ENCODE assay signal across 9 cellular contexts in the genomic region with DNA sequence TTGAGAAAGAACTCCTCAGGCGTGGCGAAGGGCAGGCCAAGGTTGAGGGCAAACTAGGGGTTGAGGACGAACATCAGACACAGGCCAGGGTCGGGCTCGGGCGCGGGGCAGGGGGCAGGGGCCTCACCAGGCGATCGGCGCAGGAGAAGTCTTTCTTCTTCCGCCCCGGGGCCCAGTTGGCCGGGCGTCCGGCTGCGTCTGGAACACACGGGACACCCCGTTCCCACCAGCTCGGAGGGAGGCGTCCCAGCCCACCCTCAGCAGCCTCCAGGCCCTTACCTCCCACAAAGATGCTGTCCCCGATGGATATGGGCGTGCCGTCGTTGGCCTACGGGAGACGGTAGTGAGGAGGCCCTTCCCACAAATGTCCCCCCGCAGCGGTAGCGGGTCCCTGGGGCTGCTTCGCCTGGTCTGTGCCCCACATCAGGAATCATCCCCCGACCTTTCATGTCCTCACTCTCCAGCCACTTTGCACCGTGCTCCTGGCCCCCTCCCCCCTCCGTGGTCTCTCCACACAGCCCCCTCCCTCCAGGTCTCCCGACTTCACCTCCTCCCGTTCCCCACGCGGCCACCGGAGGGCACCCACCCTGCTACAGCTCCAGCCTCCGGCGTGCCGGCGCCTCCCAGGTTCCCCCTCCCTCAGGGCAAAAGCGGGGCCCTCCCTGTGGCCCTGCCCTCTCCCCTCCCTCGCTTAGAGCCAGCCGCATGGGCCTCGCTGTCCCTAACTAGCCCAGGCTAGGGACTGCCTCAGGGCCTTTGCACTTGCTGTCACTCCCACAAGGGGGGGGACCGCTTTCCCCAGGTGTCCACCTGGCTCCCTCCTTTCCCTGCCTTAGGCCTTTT. TPM values are rescaled to one million over a fixed set of nuclear protein-coding genes. Genes with fewer than 3 reads are reported as not detected.
DNase-seq lines count a peak whose midpoint lies in the region; ATAC-seq and TF ChIP-seq lines count a peak whose summit lies in the region.
"Had no signal": no experiment of that assay in that cellular context is flagged by ENCODE, and none has a peak within 500 bp of the region (broad histone marks: within the 10 kb centered on the region; RNA-seq: fewer than 3 reads in every experiment).

No MANE protein-coding gene starts in this region.

- CTCF ChIA-PET in SK-N-SH (lab: Yijun Ruan, JAX) = interaction anchor here (1.0 to 3.4 kb wide), 5 partner anchors 9 to 111 kb away, joined by 3 to 20 read pairs (median 4); partner anchors contain the start of genes AKT1S1, PTOV1 and TBC1D17
- CTCF ChIA-PET in naive thymus-derived CD4-positive, alpha-beta T cell (lab: Charles Lee) = interaction anchor here (0.8 kb wide), 1 partner anchor 1414 kb away, joined by 3 read pairs; no protein-coding TSS in a partner anchor

- DNase-seq in SK-N-SH (peak; percentile 77), KBM-7 (peak; percentile 37), endodermal cell (peak; percentile 89), prostate gland (ENCODE audit: low spot score) (no peak)
- no peak for DNase-seq in naive thymus-derived CD4-positive, alpha-beta T cell
- DNase-seq: CD4-positive, CD25-positive, alpha-beta regulatory T cell had no signal

- H3K27ac Mint-ChIP-seq in endodermal cell = peak overlapping the region; percentile 14
- H3K27ac Mint-ChIP-seq in naive thymus-derived CD4-positive, alpha-beta T cell = peak overlapping the region in 2 of 9 donors; percentile 54

- 82% methylated on average over 27 of the region's 47 CpGs for WGBS in SK-N-SH (ENCODE audit: low lambda C conversion rate)
- WGBS in endodermal cell (ENCODE audit: insufficient coverage in 1 of 2, insufficient read length in 1 of 2), 2 experiments = 85 to 87% methylated on average over 22 to 47 of the region's 47 CpGs
- WGBS in prostate gland = 76% methylated on average over 47 of the region's 47 CpGs

- peaks cover 53% of the 10 kb centered on the region for H3K36me3 Mint-ChIP-seq in endodermal cell (ENCODE audit: low read depth)
- H3K36me3 Mint-ChIP-seq in naive thymus-derived CD4-positive, alpha-beta T cell = peaks cover 0 to 24% (median 4%) of the 10 kb centered on the region in 5 donors

- no peak for TF ChIP-seq RAD21 in SK-N-SH (IDR thresholded peaks at IDR 0.05; ENCODE audit: low read length)

- intact Hi-C loops in prostate gland (cut with DNase I) = no loop called here
- intact Hi-C loops in naive thymus-derived CD4-positive, alpha-beta T cell (cut with micrococcal nuclease) = loop anchor here (10.0 kb wide), 2 partner anchors 122 to 528 kb away; partner anchors contain the start of gene CD37 (in 1 of the 2)

- no peak for TF ChIP-seq POLR2A in prostate gland (IDR thresholded peaks at IDR 0.05)

- H3F3A ChIP-seq in SK-N-SH (replicated peaks; ENCODE audit: insufficient read depth) = peaks cover 42% of the 10 kb centered on the region

- no peak overlapping the region for H3K4me2 ChIP-seq in SK-N-SH

- no peaks in the 10 kb centered on the region for H3K9me2 ChIP-seq in SK-N-SH

- peaks cover 22 to 23% of the 10 kb centered on the region in 2 experiments; a peak in 3 of 4 replicates for H3K4me1 ChIP-seq in SK-N-SH (ENCODE audit: control insufficient read depth in 1 of 2, insufficient read depth in 2 of 2, low read depth in 1 of 2, low read length in 1 of 2)
- no peaks in the 10 kb centered on the region for H3K4me1 ChIP-seq in endodermal cell (ENCODE audit: control insufficient read depth, insufficient read depth, low read length)
- peaks cover 13% of the 10 kb centered on the region for H3K4me1 ChIP-seq in prostate gland (replicated peaks)
- H3K4me1 ChIP-seq in naive thymus-derived CD4-positive, alpha-beta T cell (ENCODE audit: control insufficient read depth in 2 of 2, insufficient read depth in 2 of 2, low read length in 2 of 2) = peaks cover 11 to 12% of the 10 kb centered on the region in 2 donors

- in situ Hi-C loops in KBM-7 (cut with MboI; ENCODE audit: low pct_unique_long_range_greater_than_20kb, low sequenced_read_pairs) = no loop called here

- H4K20me1 ChIP-seq in SK-N-SH (ENCODE audit: insufficient read depth) = peaks cover 36% of the 10 kb centered on the region

- H3K9me3 Mint-ChIP-seq in endodermal cell = no peaks in the 10 kb centered on the region
- peaks cover 0 to under 1% (median 0%) of the 10 kb centered on the region in 11 donors for H3K9me3 Mint-ChIP-seq in naive thymus-derived CD4-positive, alpha-beta T cell

- TF ChIP-seq EP300 in SK-N-SH (IDR thresholded peaks at IDR 0.05; ENCODE audit: borderline replicate concordance in 1 of 2, low read depth in 1 of 2, low read length in 1 of 2) = no peak

- H3K27ac ChIP-seq in SK-N-SH (ENCODE audit: low read depth in 2 of 2, low read length in 1 of 2) = no peak overlapping the region; a peak in 1 of 4 replicates
- no peak overlapping the region for H3K27ac ChIP-seq in endodermal cell (ENCODE audit: low read depth, low read length)
- H3K27ac ChIP-seq in prostate gland = peak overlapping the region; percentile 81 to 93
- no peak overlapping the region for H3K27ac ChIP-seq in naive thymus-derived CD4-positive, alpha-beta T cell (ENCODE audit: low read depth, low read length)

- peaks cover 42% of the 10 kb centered on the region for H3K79me2 ChIP-seq in SK-N-SH (ENCODE audit: insufficient read depth)

- POLR2A ChIA-PET in SK-N-SH (lab: Yijun Ruan, JAX) = no interaction called here
- POLR2A ChIA-PET in naive thymus-derived CD4-positive, alpha-beta T cell (lab: Charles Lee) = interaction anchor here (1.6 to 3.4 kb wide), 2 partner anchors 12 to 14 kb away, joined by 6 to 18 read pairs; partner anchors contain the start of genes AKT1S1, PTOV1 and TBC1D17

- no peak overlapping the region for H3K9ac ChIP-seq in SK-N-SH
- no peak overlapping the region for H3K9ac ChIP-seq in endodermal cell (ENCODE audit: extremely low read depth, low read length, poor library complexity, severe bottlenecking)

- H3K9me3 ChIP-seq in SK-N-SH (no peaks in the 10 kb centered on the region), endodermal cell (ENCODE audit: control insufficient read depth, low read length) (no peaks in the 10 kb centered on the region), prostate gland (no peaks in the 10 kb centered on the region)
- H3K9me3 ChIP-seq in naive thymus-derived CD4-positive, alpha-beta T cell (ENCODE audit: control insufficient read depth in 2 of 3, low read length in 3 of 3) = no peaks in the 10 kb centered on the region

- H3K4me1 Mint-ChIP-seq in endodermal cell = peaks cover 12% of the 10 kb centered on the region
- peaks cover 20 to 42% (median 27%) of the 10 kb centered on the region in 7 donors for H3K4me1 Mint-ChIP-seq in naive thymus-derived CD4-positive, alpha-beta T cell

- H3K4me3 Mint-ChIP-seq in endodermal cell = no peak overlapping the region
- H3K4me3 Mint-ChIP-seq in naive thymus-derived CD4-positive, alpha-beta T cell = no peak overlapping the region

- H3K27me3 Mint-ChIP-seq in endodermal cell (ENCODE audit: insufficient read depth) = no peaks in the 10 kb centered on the region
- H3K27me3 Mint-ChIP-seq in naive thymus-derived CD4-positive, alpha-beta T cell = no peaks in the 10 kb centered on the region

- ATAC-seq in SK-N-SH treated with all-trans-retinoic acid at 6 μM for 48 hours (no peak), GM19324 (IDR thresholded peaks at IDR 0.05; ENCODE audit: low FRiP score, unreplicated experiment) (no peak), GM18873 (IDR thresholded peaks at IDR 0.05; ENCODE audit: low FRiP score, unreplicated experiment) (no peak)
- no peak for ATAC-seq in naive thymus-derived CD4-positive, alpha-beta T cell

- peak; percentile 50 for TF ChIP-seq CTCF in SK-N-SH (IDR thresholded peaks at IDR 0.05)
- peak; percentile 67 for TF ChIP-seq CTCF in endodermal cell (conservative IDR thresholded peaks at IDR 0.05)
- TF ChIP-seq CTCF in prostate gland (IDR thresholded peaks at IDR 0.05) = no peak

- H3K4me3 ChIP-seq in SK-N-SH (ENCODE audit: low read depth in 2 of 2, low read length in 1 of 2) = no peak overlapping the region
- no peak overlapping the region for H3K4me3 ChIP-seq in endodermal cell (ENCODE audit: low read length)
- H3K4me3 ChIP-seq in prostate gland = no peak overlapping the region
- no peak overlapping the region for H3K4me3 ChIP-seq in naive thymus-derived CD4-positive, alpha-beta T cell (ENCODE audit: low read length)

- peaks cover 25 to 57% of the 10 kb centered on the region in 2 experiments for H3K36me3 ChIP-seq in SK-N-SH (replicated peaks in 1 of 2; ENCODE audit: control insufficient read depth in 1 of 2, insufficient read depth in 2 of 2, low read length in 1 of 2)
- peaks cover 47% of the 10 kb centered on the region for H3K36me3 ChIP-seq in endodermal cell (ENCODE audit: control insufficient read depth, insufficient read depth, low read length)
- peaks cover 0 to 17% of the 10 kb centered on the region in 2 donors for H3K36me3 ChIP-seq in prostate gland
- peaks cover 0 to 69% (median 0%) of the 10 kb centered on the region in 3 experiments for H3K36me3 ChIP-seq in naive thymus-derived CD4-positive, alpha-beta T cell (ENCODE audit: control insufficient read depth in 2 of 3, insufficient read depth in 3 of 3, low read length in 3 of 3)

- no peak overlapping the region for H2AFZ ChIP-seq in SK-N-SH (ENCODE audit: low read depth)

- H3K27me3 ChIP-seq in SK-N-SH (ENCODE audit: insufficient read depth) = no peaks in the 10 kb centered on the region
- no peaks in the 10 kb centered on the region for H3K27me3 ChIP-seq in endodermal cell (ENCODE audit: control insufficient read depth, insufficient read depth, low read length, poor library complexity, severe bottlenecking)
- no peaks in the 10 kb centered on the region for H3K27me3 ChIP-seq in prostate gland (replicated peaks; ENCODE audit: insufficient read depth)
- H3K27me3 ChIP-seq in naive thymus-derived CD4-positive, alpha-beta T cell (ENCODE audit: control insufficient read depth in 2 of 2, insufficient read depth in 2 of 2, low read length in 2 of 2) = no peaks in the 10 kb centered on the region

RNA-seq across cellular contexts. Expression of gene PNKP, which starts 4.7 kb away (rescaled TPM):
- polyA plus RNA-seq in SK-N-SH (2012; rRNA removed) = 45.5 and 52.0 TPM in 2 replicates
- polyA plus RNA-seq in SK-N-SH (2012; cell fraction: cytosol; rRNA removed) = 8.6 and 13.1 TPM in 2 replicates
- polyA plus RNA-seq in SK-N-SH (2012; cell fraction: nucleus; rRNA removed) = 317 and 404 TPM in 2 replicates
- 100 to 1,000 TPM; 161 to 163 TPM for total RNA-seq in endodermal cell
- polyA plus RNA-seq in endodermal cell (2013, experiment 1 of 2) = 78.3 TPM
- polyA plus RNA-seq in endodermal cell (2013, experiment 2 of 2) = 66.1 TPM
- total RNA-seq in prostate gland = 100 to 1,000 TPM in 1 of 2 donors, 10 to 100 TPM in 1; 64.9 to 128 TPM
- total RNA-seq in naive thymus-derived CD4-positive, alpha-beta T cell = 100 to 1,000 TPM; 141 to 174 (median 154) TPM
- polyA plus RNA-seq in naive thymus-derived CD4-positive, alpha-beta T cell = 10 to 100 TPM; 19.4 to 24.8 TPM

RNA-seq across cellular contexts. Expression of gene PTOV1, which starts 11.7 kb away (rescaled TPM):
- 56.1 and 95.0 TPM in 2 replicates for polyA plus RNA-seq in SK-N-SH (2012; rRNA removed)
- polyA plus RNA-seq in SK-N-SH (2012; cell fraction: cytosol; rRNA removed) = 32.2 and 57.7 TPM in 2 replicates
- 272 and 289 TPM in 2 replicates for polyA plus RNA-seq in SK-N-SH (2012; cell fraction: nucleus; rRNA removed)
- total RNA-seq in endodermal cell (100 to 1,000 TPM; 279 to 287 TPM), prostate gland (100 to 1,000 TPM; 179 to 252 TPM)
- 359 TPM for polyA plus RNA-seq in endodermal cell (2013, experiment 1 of 2)
- polyA plus RNA-seq in endodermal cell (2013, experiment 2 of 2) = 302 TPM
- 100 to 1,000 TPM in 4 of 5 experiments, 10 to 100 TPM in 1; 92.8 to 170 (median 160) TPM for total RNA-seq in naive thymus-derived CD4-positive, alpha-beta T cell
- polyA plus RNA-seq in naive thymus-derived CD4-positive, alpha-beta T cell = 10 to 100 TPM; 49.0 to 68.6 TPM

RNA-seq across cellular contexts. Expression of gene AKT1S1, which starts 14.5 kb away (rescaled TPM):
- 56.7 and 63.7 TPM in 2 replicates for polyA plus RNA-seq in SK-N-SH (2012; rRNA removed)
- polyA plus RNA-seq in SK-N-SH (2012; cell fraction: cytosol; rRNA removed) = 37.5 and 51.2 TPM in 2 replicates
- polyA plus RNA-seq in SK-N-SH (2012; cell fraction: nucleus; rRNA removed) = 87.9 and 96.3 TPM in 2 replicates
- 10 to 100 TPM; 41.3 to 47.0 TPM for total RNA-seq in endodermal cell
- polyA plus RNA-seq in endodermal cell (2013, experiment 1 of 2) = 29.0 TPM
- polyA plus RNA-seq in endodermal cell (2013, experiment 2 of 2) = 26.6 TPM
- 10 to 100 TPM; 27.6 to 30.2 TPM for total RNA-seq in prostate gland
- total RNA-seq in naive thymus-derived CD4-positive, alpha-beta T cell = 10 to 100 TPM; 15.9 to 25.7 (median 21.2) TPM
- polyA plus RNA-seq in naive thymus-derived CD4-positive, alpha-beta T cell = 1 to 10 TPM; 4.7 to 5.8 TPM

RNA-seq across cellular contexts. Expression of gene TBC1D17, which starts 14.9 kb away (rescaled TPM):
- 27.3 and 28.3 TPM in 2 replicates for polyA plus RNA-seq in SK-N-SH (2012; rRNA removed)
- 14.9 and 22.0 TPM in 2 replicates for polyA plus RNA-seq in SK-N-SH (2012; cell fraction: cytosol; rRNA removed)
- 76.2 and 78.9 TPM in 2 replicates for polyA plus RNA-seq in SK-N-SH (2012; cell fraction: nucleus; rRNA removed)
- total RNA-seq in endodermal cell (10 to 100 TPM; 40.7 to 47.3 TPM), prostate gland (10 to 100 TPM; 33.0 to 51.4 TPM)
- polyA plus RNA-seq in endodermal cell (2013, experiment 1 of 2) = 35.5 TPM
- polyA plus RNA-seq in endodermal cell (2013, experiment 2 of 2) = 29.4 TPM
- 100 to 1,000 TPM in 1 of 5 experiments, 10 to 100 TPM in 4; 42.9 to 106 (median 53.0) TPM for total RNA-seq in naive thymus-derived CD4-positive, alpha-beta T cell
- polyA plus RNA-seq in naive thymus-derived CD4-positive, alpha-beta T cell = 10 to 100 TPM; 11.6 to 22.2 TPM

RNA-seq across cellular contexts. Expression of gene IL4I1, which starts 34.1 kb away (rescaled TPM):
- polyA plus RNA-seq in SK-N-SH (2012; rRNA removed) = 0.35 and 0.50 TPM in 2 replicates
- 0.27 and 0.31 TPM in 2 replicates for polyA plus RNA-seq in SK-N-SH (2012; cell fraction: cytosol; rRNA removed)
- polyA plus RNA-seq in SK-N-SH (2012; cell fraction: nucleus; rRNA removed) = 0.76 and 0.97 TPM in 2 replicates
- under 1 TPM in 1 of 2 donors, not detected in 1; 0.97 TPM for total RNA-seq in endodermal cell
- 0.68 TPM for polyA plus RNA-seq in endodermal cell (2013, experiment 1 of 2)
- polyA plus RNA-seq in endodermal cell (2013, experiment 2 of 2) = 0.95 TPM
- 1 to 10 TPM in 1 of 2 donors, under 1 TPM in 1; 0.14 to 2.5 TPM for total RNA-seq in prostate gland
- 1 to 10 TPM; 1.2 to 6.8 (median 1.9) TPM for total RNA-seq in naive thymus-derived CD4-positive, alpha-beta T cell
- not detected for polyA plus RNA-seq in naive thymus-derived CD4-positive, alpha-beta T cell

Comparison
In these comparisons a context has a peak if more than half of its experiments do, and no peak if none do; other contexts are left out.
1. DNase-seq: peak in SK-N-SH (single experiment), KBM-7 (single experiment) and endodermal cell (single experiment); none in prostate gland (single experiment) and naive thymus-derived CD4-positive, alpha-beta T cell (0 of 9).
2. H3K27ac ChIP-seq: peak in prostate gland (2 of 2); none in SK-N-SH (0 of 2), endodermal cell (single experiment) and naive thymus-derived CD4-positive, alpha-beta T cell (single experiment).
3. CTCF ChIP-seq: peak in SK-N-SH (single experiment) and endodermal cell (single experiment); none in prostate gland (0 of 4).